In genomic region chr6:160523223-160523622, GRCh38 we compare ENCODE assay signal across 22 cellular contexts.
A peak's percentile ranks its signal among the peaks of the same experiment; 100 is the strongest.
DNase-seq lines count a peak whose midpoint lies in the region; ATAC-seq and TF ChIP-seq lines count a peak whose summit lies in the region.
"Had no signal": no experiment of that assay in that cellular context is flagged by ENCODE, and none has a peak within 500 bp of the region (broad histone marks: within the 10 kb centered on the region; RNA-seq: fewer than 3 reads in every experiment).

No MANE protein-coding gene starts in this region.

- peak; percentile 58 for DNase-seq in activated CD4-positive, alpha-beta memory T cell treated with anti-CD3 and anti-CD28 coated beads for 36 hours
- no peak for DNase-seq in activated CD4-positive, alpha-beta memory T cell treated with anti-CD3 and anti-CD28 coated beads, Interleukin-2, amount 10 ng/mL, durations not matched to agents 7 days and 5 days
- peak; percentile 17 to 29 for DNase-seq in stimulated activated CD4-positive, alpha-beta T cell treated with anti-CD3 and anti-CD28 coated beads, Interleukin-2, amount 100 ng/mL, for 24 hours
- DNase-seq in left lung (no peak), HFFc6 (no peak), anterior cingulate cortex (lab: John Stamatoyannopoulos, UW) (no peak)
- DNase-seq: activated gamma-delta T cell treated with Interleukin-2 at 50 U/mL for 16 hours; brain microvascular endothelial cell; C1 segment of cervical spinal cord; foreskin keratinocyte; NCI-H146; NCI-H226; NK-92 treated with Interleukin-12 subunit alpha and Interleukin-12 subunit beta, amount 100 ng/mL, for 24 hours; substantia nigra had no signal

- ATAC-seq in GM18861 (IDR thresholded peaks at IDR 0.05; ENCODE audit: unreplicated experiment) (peak; percentile 57), HG03378 (IDR thresholded peaks at IDR 0.05; ENCODE audit: unreplicated experiment) (peak; percentile 48), left lung (no peak)
- ATAC-seq: A549, foreskin keratinocyte, HepG2 had no signal

- intact Hi-C loops in activated CD4-positive, alpha-beta memory T cell treated with anti-CD3 and anti-CD28 coated beads for 36 hours (cut with micrococcal nuclease) = loop anchor here (1.0 to 5.0 kb wide), 3 partner anchors 61 to 849 kb away; no protein-coding TSS in a partner anchor
- intact Hi-C loops in left lung (cut with DNase I) = no loop called here

- H3K36me3 ChIP-seq in left lung = no peaks in the 10 kb centered on the region
- H3K36me3 ChIP-seq: brain microvascular endothelial cell, prostate gland, vagina had no signal

- no peak overlapping the region for H3K4me3 ChIP-seq in left lung
- H3K4me3 ChIP-seq: A549, prostate gland, smooth muscle cell, vagina had no signal

- H3K9me3 ChIP-seq in left lung = no peaks in the 10 kb centered on the region
- H3K9me3 ChIP-seq: A549, prostate gland, vagina had no signal

- POLR2A ChIA-PET in activated CD4-positive, alpha-beta memory T cell treated with anti-CD3 and anti-CD28 coated beads for 36 hours (lab: Charles Lee) = no interaction called here
- POLR2A ChIA-PET in activated CD4-positive, alpha-beta memory T cell treated with anti-CD3 and anti-CD28 coated beads, Interleukin-2, amount 10 ng/mL, durations not matched to agents 7 days and 5 days (lab: Charles Lee) = interaction anchor here (1.2 kb wide), 1 partner anchor 11 kb away, joined by 3 read pairs; no protein-coding TSS in a partner anchor

- peaks cover 0 to 34% of the 10 kb centered on the region in 2 donors for H3K27me3 ChIP-seq in left lung
- H3K27me3 ChIP-seq: brain microvascular endothelial cell, foreskin keratinocyte, vagina had no signal

- H3K4me1 Mint-ChIP-seq in activated CD4-positive, alpha-beta memory T cell treated with anti-CD3 and anti-CD28 coated beads for 36 hours (ENCODE audit: low read depth) = peaks cover 27% of the 10 kb centered on the region
- peaks cover 30% of the 10 kb centered on the region for H3K4me1 Mint-ChIP-seq in activated CD4-positive, alpha-beta memory T cell treated with anti-CD3 and anti-CD28 coated beads, Interleukin-2, amount 10 ng/mL, durations not matched to agents 7 days and 5 days
- H3K4me1 Mint-ChIP-seq in HFFc6 (ENCODE audit: low read depth) = peaks cover 11% of the 10 kb centered on the region

- no peaks in the 10 kb centered on the region for H3K9me3 Mint-ChIP-seq in activated CD4-positive, alpha-beta memory T cell treated with anti-CD3 and anti-CD28 coated beads for 36 hours
- no peaks in the 10 kb centered on the region for H3K9me3 Mint-ChIP-seq in activated CD4-positive, alpha-beta memory T cell treated with anti-CD3 and anti-CD28 coated beads, Interleukin-2, amount 10 ng/mL, durations not matched to agents 7 days and 5 days
- H3K9me3 Mint-ChIP-seq in HFFc6 = no peaks in the 10 kb centered on the region

- H3K27ac Mint-ChIP-seq in activated CD4-positive, alpha-beta memory T cell treated with anti-CD3 and anti-CD28 coated beads for 36 hours = no peak overlapping the region
- H3K27ac Mint-ChIP-seq in activated CD4-positive, alpha-beta memory T cell treated with anti-CD3 and anti-CD28 coated beads, Interleukin-2, amount 10 ng/mL, durations not matched to agents 7 days and 5 days = no peak overlapping the region
- no peak overlapping the region for H3K27ac Mint-ChIP-seq in HFFc6

- no peak overlapping the region for H3K27ac ChIP-seq in left lung
- H3K27ac ChIP-seq: A549, brain microvascular endothelial cell, foreskin keratinocyte, prostate gland, RWPE1, vagina had no signal

- no peak for TF ChIP-seq CTCF in left lung (IDR thresholded peaks at IDR 0.05)
- no peak for TF ChIP-seq CTCF in HFFc6 (IDR thresholded peaks at IDR 0.05)

- no peaks in the 10 kb centered on the region for H3K36me3 Mint-ChIP-seq in activated CD4-positive, alpha-beta memory T cell treated with anti-CD3 and anti-CD28 coated beads for 36 hours
- H3K36me3 Mint-ChIP-seq in activated CD4-positive, alpha-beta memory T cell treated with anti-CD3 and anti-CD28 coated beads, Interleukin-2, amount 10 ng/mL, durations not matched to agents 7 days and 5 days (ENCODE audit: low read depth) = no peaks in the 10 kb centered on the region
- H3K36me3 Mint-ChIP-seq in HFFc6 (ENCODE audit: low read depth) = no peaks in the 10 kb centered on the region

- CTCF ChIA-PET in activated CD4-positive, alpha-beta memory T cell treated with anti-CD3 and anti-CD28 coated beads for 36 hours (lab: Charles Lee) = interaction anchor here (9.7 kb wide), 1 partner anchor 9 kb away, joined by 163 read pairs; no protein-coding TSS in a partner anchor
- CTCF ChIA-PET in activated CD4-positive, alpha-beta memory T cell treated with anti-CD3 and anti-CD28 coated beads, Interleukin-2, amount 10 ng/mL, durations not matched to agents 7 days and 5 days (lab: Charles Lee) = interaction anchor here (0.7 to 2.5 kb wide), 3 partner anchors 9 to 170 kb away, joined by 3 to 17 read pairs (median 4); no protein-coding TSS in a partner anchor

- H3K4me3 Mint-ChIP-seq in activated CD4-positive, alpha-beta memory T cell treated with anti-CD3 and anti-CD28 coated beads for 36 hours = no peak overlapping the region
- no peak overlapping the region for H3K4me3 Mint-ChIP-seq in activated CD4-positive, alpha-beta memory T cell treated with anti-CD3 and anti-CD28 coated beads, Interleukin-2, amount 10 ng/mL, durations not matched to agents 7 days and 5 days
- no peak overlapping the region for H3K4me3 Mint-ChIP-seq in HFFc6

- peaks cover 0 to 7% of the 10 kb centered on the region in 2 donors for H3K4me1 ChIP-seq in left lung
- H3K4me1 ChIP-seq: foreskin keratinocyte, prostate gland, vagina had no signal

- H3K27me3 Mint-ChIP-seq in activated CD4-positive, alpha-beta memory T cell treated with anti-CD3 and anti-CD28 coated beads for 36 hours = no peaks in the 10 kb centered on the region
- peaks cover 23% of the 10 kb centered on the region for H3K27me3 Mint-ChIP-seq in activated CD4-positive, alpha-beta memory T cell treated with anti-CD3 and anti-CD28 coated beads, Interleukin-2, amount 10 ng/mL, durations not matched to agents 7 days and 5 days
- no peaks in the 10 kb centered on the region; the same call in 1 of the 2 replicates for H3K27me3 Mint-ChIP-seq in HFFc6 (ENCODE audit: insufficient read depth)

Comparison
In these comparisons a context has a peak if more than half of its experiments do, and no peak if none do; other contexts are left out.
1. DNase-seq: peak in activated CD4-positive, alpha-beta memory T cell treated with anti-CD3 and anti-CD28 coated beads for 36 hours (single experiment) and stimulated activated CD4-positive, alpha-beta T cell treated with anti-CD3 and anti-CD28 coated beads, Interleukin-2, amount 100 ng/mL, for 24 hours (2 of 2); none in activated CD4-positive, alpha-beta memory T cell treated with anti-CD3 and anti-CD28 coated beads, Interleukin-2, amount 10 ng/mL, durations not matched to agents 7 days and 5 days (single experiment), left lung (0 of 2), HFFc6 (single experiment) and anterior cingulate cortex (0 of 58).